9 cellular contexts compared by ENCODE assay signal in genomic region chr16:82639666-82640336, GRCh38. TPM values are rescaled to one million over a fixed set of nuclear protein-coding genes. Genes with fewer than 3 reads are reported as not detected.
DNase-seq lines count a peak whose midpoint lies in the region; ATAC-seq and TF ChIP-seq lines count a peak whose summit lies in the region.
"Had no signal": no experiment of that assay in that cellular context is flagged by ENCODE, and none has a peak within 500 bp of the region (broad histone marks: within the 10 kb centered on the region; RNA-seq: fewer than 3 reads in every experiment).

No MANE protein-coding gene starts in this region.

- peak; percentile 93 to 95 for TF ChIP-seq CTCF in Caco-2 (IDR thresholded peaks at IDR 0.05; ENCODE audit: insufficient read depth in 1 of 2, low read depth in 1 of 2, low read length in 1 of 2, severe bottlenecking in 1 of 2, unreplicated experiment in 1 of 2)
- TF ChIP-seq CTCF in GM20000 (IDR thresholded peaks at IDR 0.05; ENCODE audit: extremely low read depth, missing control alignments): peak; percentile 83
- TF ChIP-seq CTCF in uterus (IDR thresholded peaks at IDR 0.05): peak; percentile 40 to 57 (median 44)

- H3K36me3 ChIP-seq in Caco-2 (ENCODE audit: control insufficient read depth, insufficient read depth, low read length) (no peaks in the 10 kb centered on the region), uterus (no peaks in the 10 kb centered on the region)

- CTCF ChIA-PET in Caco-2 (lab: Charles Lee): interaction anchor here (0.6 to 2.2 kb wide), 10 partner anchors 9 to 469 kb away, joined by 3 to 20 read pairs (median 3); no protein-coding TSS in a partner anchor

- H3K4me1 ChIP-seq in Caco-2 (peaks cover 39% of the 10 kb centered on the region), uterus (no peaks in the 10 kb centered on the region)

- H3K4me3 ChIP-seq in Caco-2 (ENCODE audit: low read depth, low read length) (no peak overlapping the region), uterus (no peak overlapping the region)

- POLR2A ChIA-PET in Caco-2 (lab: Charles Lee): no interaction called here

- TF ChIP-seq POLR2A in uterus (IDR thresholded peaks at IDR 0.05): no peak

- H3K4me1 Mint-ChIP-seq in Caco-2 (ENCODE audit: low read depth, unreplicated experiment): peaks cover 32% of the 10 kb centered on the region
- H3K4me1 Mint-ChIP-seq in activated CD4-positive, alpha-beta T cell treated with anti-CD3 and anti-CD28 coated beads, Interleukin-2, amount 10 ng/mL, durations not matched to agents 24 days and 14 days: peaks cover 24% of the 10 kb centered on the region
- peaks cover 18 to 27% of the 10 kb centered on the region in 2 donors for H3K4me1 Mint-ChIP-seq in natural killer cell treated with Interleukin-12 subunit alpha and Interleukin-12 subunit beta and Interleukin-15 and Interleukin-18, amount 100 ng/mL, for 72 hours (ENCODE audit: low read depth in 2 of 2)

- peak overlapping the region; percentile 9 for H3K4me3 Mint-ChIP-seq in Caco-2 (ENCODE audit: unreplicated experiment)
- no peak overlapping the region for H3K4me3 Mint-ChIP-seq in activated CD4-positive, alpha-beta T cell treated with anti-CD3 and anti-CD28 coated beads, Interleukin-2, amount 10 ng/mL, durations not matched to agents 24 days and 14 days
- H3K4me3 Mint-ChIP-seq in natural killer cell treated with Interleukin-12 subunit alpha and Interleukin-12 subunit beta and Interleukin-15 and Interleukin-18, amount 100 ng/mL, for 72 hours: no peak overlapping the region
- H3K4me3 Mint-ChIP-seq: T-helper 1 cell treated with Interleukin-12 subunit alpha and Interleukin-12 subunit beta and Interleukin-4 antibody, amounts not matched to agents 30 μg/mL and 1 μg/mL, for 36 hours had no signal

- no peaks in the 10 kb centered on the region for H3K27me3 Mint-ChIP-seq in Caco-2 (ENCODE audit: insufficient read depth, unreplicated experiment)
- no peaks in the 10 kb centered on the region for H3K27me3 Mint-ChIP-seq in activated CD4-positive, alpha-beta T cell treated with anti-CD3 and anti-CD28 coated beads, Interleukin-2, amount 10 ng/mL, durations not matched to agents 24 days and 14 days
- peaks cover 0 to 7% of the 10 kb centered on the region in 2 donors for H3K27me3 Mint-ChIP-seq in natural killer cell treated with Interleukin-12 subunit alpha and Interleukin-12 subunit beta and Interleukin-15 and Interleukin-18, amount 100 ng/mL, for 72 hours

- H3K36me3 Mint-ChIP-seq in Caco-2 (ENCODE audit: insufficient read depth, unreplicated experiment): no peaks in the 10 kb centered on the region
- H3K36me3 Mint-ChIP-seq in activated CD4-positive, alpha-beta T cell treated with anti-CD3 and anti-CD28 coated beads, Interleukin-2, amount 10 ng/mL, durations not matched to agents 24 days and 14 days (ENCODE audit: low read depth): no peaks in the 10 kb centered on the region
- H3K36me3 Mint-ChIP-seq in natural killer cell treated with Interleukin-12 subunit alpha and Interleukin-12 subunit beta and Interleukin-15 and Interleukin-18, amount 100 ng/mL, for 72 hours: no peaks in the 10 kb centered on the region

- no peak overlapping the region for H3K27ac ChIP-seq in uterus

- intact Hi-C loops in Caco-2 (cut with micrococcal nuclease; ENCODE audit: unreplicated experiment): loop anchor here (1.0 kb wide), 2 partner anchors 36 to 376 kb away; no protein-coding TSS in a partner anchor
- intact Hi-C loops in activated CD4-positive, alpha-beta T cell treated with anti-CD3 and anti-CD28 coated beads, Interleukin-2, amount 10 ng/mL, durations not matched to agents 24 days and 14 days (cut with micrococcal nuclease): no loop called here
- intact Hi-C loops in uterus (cut with DNase I; ENCODE audit: low total_unique reads): no loop called here

- ATAC-seq in natural killer cell treated with Interleukin-12 subunit alpha and Interleukin-12 subunit beta and Interleukin-15 and Interleukin-18, amount 100 ng/mL, for 72 hours: peak; percentile 56 to 66

- no peaks in the 10 kb centered on the region for H3K9me3 Mint-ChIP-seq in Caco-2 (ENCODE audit: unreplicated experiment)
- H3K9me3 Mint-ChIP-seq in activated CD4-positive, alpha-beta T cell treated with anti-CD3 and anti-CD28 coated beads, Interleukin-2, amount 10 ng/mL, durations not matched to agents 24 days and 14 days: no peaks in the 10 kb centered on the region
- no peaks in the 10 kb centered on the region for H3K9me3 Mint-ChIP-seq in natural killer cell treated with Interleukin-12 subunit alpha and Interleukin-12 subunit beta and Interleukin-15 and Interleukin-18, amount 100 ng/mL, for 72 hours
- H3K9me3 Mint-ChIP-seq: T-helper 1 cell treated with Interleukin-12 subunit alpha and Interleukin-12 subunit beta and Interleukin-4 antibody, amounts not matched to agents 30 μg/mL and 1 μg/mL, for 36 hours had no signal

- H3K27ac Mint-ChIP-seq in Caco-2 (ENCODE audit: unreplicated experiment): no peak overlapping the region
- no peak overlapping the region for H3K27ac Mint-ChIP-seq in activated CD4-positive, alpha-beta T cell treated with anti-CD3 and anti-CD28 coated beads, Interleukin-2, amount 10 ng/mL, durations not matched to agents 24 days and 14 days
- H3K27ac Mint-ChIP-seq in natural killer cell treated with Interleukin-12 subunit alpha and Interleukin-12 subunit beta and Interleukin-15 and Interleukin-18, amount 100 ng/mL, for 72 hours: no peak overlapping the region
- H3K27ac Mint-ChIP-seq: T-helper 1 cell treated with Interleukin-12 subunit alpha and Interleukin-12 subunit beta and Interleukin-4 antibody, amounts not matched to agents 30 μg/mL and 1 μg/mL, for 36 hours had no signal

- H3K27me3 ChIP-seq in Caco-2 (replicated peaks; ENCODE audit: control insufficient read depth, insufficient read depth, low read length): no peaks in the 10 kb centered on the region
- no peaks in the 10 kb centered on the region for H3K27me3 ChIP-seq in uterus

- no peaks in the 10 kb centered on the region for H3K9me3 ChIP-seq in Caco-2
- no peaks in the 10 kb centered on the region for H3K9me3 ChIP-seq in uterus

- no TSS peak for BruUV-seq in Caco-2 (replicated peaks; lab: Mats Ljungman, UMichigan)

- peak; percentile 78 to 84 for DNase-seq in Caco-2
- DNase-seq in GM20000 (ENCODE audit: low spot score): peak; percentile 64
- DNase-seq in M059J (ENCODE audit: low read depth): peak; percentile 78
- peak; percentile 85 for DNase-seq in activated CD4-positive, alpha-beta T cell treated with anti-CD3 and anti-CD28 coated beads, Interleukin-2, amount 10 ng/mL, durations not matched to agents 24 days and 14 days
- peak; percentile 46 for DNase-seq in epidermal melanocyte (ENCODE audit: insufficient read length, low spot score)
- no peak for DNase-seq in natural killer cell treated with Interleukin-12 subunit alpha and Interleukin-12 subunit beta and Interleukin-15 and Interleukin-18, amount 100 ng/mL, for 72 hours (ENCODE audit: low spot score)
- DNase-seq in uterus: peak; percentile 32 to 35
- no peak for DNase-seq in NCI-H2107 treated with DMSO at 0.1 percent for 48 hours (lab: John Stamatoyannopoulos, UW; ENCODE audit: unreplicated experiment)

RNA-seq across cellular contexts. Expression of gene CDH13, which starts 13.0 kb away (rescaled TPM):
- total RNA-seq in Caco-2 (2022): 2.2 and 3.5 TPM in 2 replicates
- 51.0 and 61.5 TPM in 2 replicates for total RNA-seq in M059J (2014; rRNA removed; shearing (Covaris generic))
- not detected in 2 replicates for total RNA-seq in activated CD4-positive, alpha-beta T cell treated with anti-CD3 and anti-CD28 coated beads, Interleukin-2, amount 10 ng/mL, durations not matched to agents 24 days and 14 days
- not detected for total RNA-seq in natural killer cell treated with Interleukin-12 subunit alpha and Interleukin-12 subunit beta and Interleukin-15 and Interleukin-18, amount 100 ng/mL, for 72 hours
- 10 to 100 TPM; 49.1 to 99.4 (median 82.7) TPM for total RNA-seq in uterus

Comparison
In these comparisons a context has a peak if more than half of its experiments do, and no peak if none do; other contexts are left out.
1. DNase-seq: peak in Caco-2 (2 of 2), GM20000 (single experiment), M059J (single experiment), activated CD4-positive, alpha-beta T cell treated with anti-CD3 and anti-CD28 coated beads, Interleukin-2, amount 10 ng/mL, durations not matched to agents 24 days and 14 days (single experiment), epidermal melanocyte (single experiment) and uterus (2 of 2); none in natural killer cell treated with Interleukin-12 subunit alpha and Interleukin-12 subunit beta and Interleukin-15 and Interleukin-18, amount 100 ng/mL, for 72 hours (single experiment) and NCI-H2107 treated with DMSO at 0.1 percent for 48 hours (single experiment).
2. CTCF ChIP-seq: peak in every context shown above with its lines; median percentile 94 in Caco-2; 83 in GM20000; 44 in uterus.
3. RNA of gene CDH13, which starts 13.0 kb away (total RNA-seq): 49.1 to 99.4 TPM in uterus and 51.0 to 61.5 TPM in M059J; 2.2 to 3.5 TPM in Caco-2, not detected in activated CD4-positive, alpha-beta T cell treated with anti-CD3 and anti-CD28 coated beads, Interleukin-2, amount 10 ng/mL, durations not matched to agents 24 days and 14 days and not detected in natural killer cell treated with Interleukin-12 subunit alpha and Interleukin-12 subunit beta and Interleukin-15 and Interleukin-18, amount 100 ng/mL, for 72 hours; every median in the first group is over 10 times any median in the second.